21 cellular contexts compared by ENCODE assay signal in genomic region chr1:85315789-85316188, GRCh38. TPM values are rescaled to one million over a fixed set of nuclear protein-coding genes. Genes with fewer than 3 reads are reported as not detected.
A peak's percentile ranks its signal among the peaks of the same experiment; 100 is the strongest.
DNase-seq lines count a peak whose midpoint lies in the region; ATAC-seq, FAIRE-seq and TF ChIP-seq lines count a peak whose summit lies in the region.
"Had no signal": no experiment of that assay in that cellular context is flagged by ENCODE, and none has a peak within 500 bp of the region (broad histone marks: within the 10 kb centered on the region; RNA-seq: fewer than 3 reads in every experiment).

No MANE protein-coding gene starts in this region.

- no peaks in the 10 kb centered on the region for H3K79me2 ChIP-seq in astrocyte (ENCODE audit: insufficient read depth, low read length)

- H3K4me3 ChIP-seq in astrocyte (ENCODE audit: insufficient read depth, low read depth, low read length) (no peak overlapping the region), heart left ventricle (no peak overlapping the region), psoas muscle (no peak overlapping the region), body of pancreas (no peak overlapping the region)
- H3K4me3 ChIP-seq: adrenal gland, GM12878, vagina had no signal

- DNase-seq in NCI-H1417 (lab: John Stamatoyannopoulos, UW), result peak in 2 of 3 experiments; percentile 62 to 90
- no peak for DNase-seq in NCI-H1417 treated with DMSO at 0.1 percent for 48 hours (lab: John Stamatoyannopoulos, UW)
- DNase-seq in astrocyte (ENCODE audit: low read depth), result no peak
- DNase-seq in heart left ventricle, result peak in 4 of 5 donors; percentile 47 to 60 (median 52)
- DNase-seq in psoas muscle, result no peak
- no peak for DNase-seq in OCI-M1 (lab: John Stamatoyannopoulos, UW)
- no peak for DNase-seq in islet precursor cell
- DNase-seq in body of pancreas, result no peak
- DNase-seq: 8988T; activated CD4-positive, alpha-beta T cell treated with anti-CD3 and anti-CD28 coated beads, Interleukin-2, amount 50 U/mL, for 48 hours; activated gamma-delta T cell; adrenal gland; effector CD4-positive, alpha-beta T cell; NCI-H2107; NCI-H510A treated with DMSO at 0.1 percent for 48 hours had no signal

- no peak overlapping the region for H3K9ac ChIP-seq in astrocyte (ENCODE audit: low read length)

- H3K9me3 Mint-ChIP-seq in astrocyte (ENCODE audit: unreplicated experiment), result no peaks in the 10 kb centered on the region
- H3K9me3 Mint-ChIP-seq: T-helper 1 cell treated with Interleukin-12 subunit alpha and Interleukin-12 subunit beta and Interleukin-4 antibody, amounts not matched to agents 30 μg/mL and 1 μg/mL, for 36 hours had no signal

- H3K9me3 ChIP-seq in astrocyte (ENCODE audit: insufficient read depth, low read depth, low read length) (no peaks in the 10 kb centered on the region), heart left ventricle (no peaks in the 10 kb centered on the region), psoas muscle (no peaks in the 10 kb centered on the region), body of pancreas (no peaks in the 10 kb centered on the region)
- H3K9me3 ChIP-seq: adrenal gland, neutrophil, vagina had no signal

- H3K27me3 ChIP-seq in astrocyte (ENCODE audit: insufficient read depth, low read length) (no peaks in the 10 kb centered on the region), heart left ventricle (no peaks in the 10 kb centered on the region), psoas muscle (ENCODE audit: insufficient read depth in 3 of 3, low read length in 2 of 3) (no peaks in the 10 kb centered on the region), body of pancreas (no peaks in the 10 kb centered on the region)
- H3K27me3 ChIP-seq: adrenal gland, vagina had no signal

- peaks cover 7% of the 10 kb centered on the region for H3K36me3 Mint-ChIP-seq in astrocyte (ENCODE audit: low read depth, unreplicated experiment)

- peaks cover 58% of the 10 kb centered on the region for H3K4me1 ChIP-seq in astrocyte (ENCODE audit: insufficient read depth, low read length)
- peaks cover 0 to 53% (median 24%) of the 10 kb centered on the region in 12 donors for H3K4me1 ChIP-seq in heart left ventricle
- H3K4me1 ChIP-seq in psoas muscle, result peaks cover 31% of the 10 kb centered on the region
- no peaks in the 10 kb centered on the region for H3K4me1 ChIP-seq in body of pancreas

- 47 to 56% (median 52%) methylated on average over 8 of the region's 8 CpGs for WGBS in heart left ventricle, 4 donors
- 30 to 46% (median 33%) methylated on average over 8 of the region's 8 CpGs for WGBS in psoas muscle, 3 donors
- WGBS in body of pancreas, 2 donors, result 75 to 79% methylated on average over 8 of the region's 8 CpGs

- H2AFZ ChIP-seq in astrocyte (ENCODE audit: low read depth, low read length), result no peak overlapping the region

- H3K4me2 ChIP-seq in astrocyte (ENCODE audit: low read length), result no peak overlapping the region

- no peaks in the 10 kb centered on the region for H4K20me1 ChIP-seq in astrocyte (ENCODE audit: insufficient read depth, low read length)

- no peak for FAIRE-seq in astrocyte (lab: Jason Lieb, UNC)
- FAIRE-seq: GM12878, GM19239, H54 had no signal

- peak overlapping the region; percentile 63 for H3K27ac Mint-ChIP-seq in astrocyte (ENCODE audit: unreplicated experiment)
- H3K27ac Mint-ChIP-seq: T-helper 1 cell treated with Interleukin-12 subunit alpha and Interleukin-12 subunit beta and Interleukin-4 antibody, amounts not matched to agents 30 μg/mL and 1 μg/mL, for 36 hours had no signal

- no peak for TF ChIP-seq POLR2A in heart left ventricle (IDR thresholded peaks at IDR 0.05)
- TF ChIP-seq POLR2A in body of pancreas (IDR thresholded peaks at IDR 0.05), result no peak

- H3K4me3 Mint-ChIP-seq in astrocyte (ENCODE audit: unreplicated experiment), result no peak overlapping the region
- H3K4me3 Mint-ChIP-seq: T-helper 1 cell treated with Interleukin-12 subunit alpha and Interleukin-12 subunit beta and Interleukin-4 antibody, amounts not matched to agents 30 μg/mL and 1 μg/mL, for 36 hours had no signal

- H3K27ac ChIP-seq in astrocyte (ENCODE audit: low read depth, low read length) (peak overlapping the region; percentile 92), heart left ventricle (peak overlapping the region; percentile 72 to 96 (median 84)), psoas muscle (peak overlapping the region; percentile 89), body of pancreas (no peak overlapping the region)
- H3K27ac ChIP-seq: adrenal gland, neutrophil, vagina had no signal

- no peaks in the 10 kb centered on the region for H3K27me3 Mint-ChIP-seq in astrocyte (ENCODE audit: low read depth, unreplicated experiment)

- ATAC-seq in heart left ventricle (peak; percentile 71 to 86 (median 80)), psoas muscle (peak; percentile 60 to 88 (median 82)), body of pancreas (no peak)
- ATAC-seq: GM12878 had no signal

- TF ChIP-seq CTCF in astrocyte (IDR thresholded peaks at IDR 0.05; ENCODE audit: insufficient read depth, low read depth, low read length), result no peak
- TF ChIP-seq CTCF in heart left ventricle (IDR thresholded peaks at IDR 0.05), result no peak
- no peak for TF ChIP-seq CTCF in psoas muscle (IDR thresholded peaks at IDR 0.05)
- no peak for TF ChIP-seq CTCF in body of pancreas (IDR thresholded peaks at IDR 0.05)

- H3K4me1 Mint-ChIP-seq in astrocyte (ENCODE audit: low read depth, unreplicated experiment), result peaks cover 66% of the 10 kb centered on the region

- H3K36me3 ChIP-seq in astrocyte (ENCODE audit: insufficient read depth, low read length) (peaks cover 4% of the 10 kb centered on the region), heart left ventricle (peaks cover 0 to 7% (median 0%) of the 10 kb centered on the region in 9 donors), psoas muscle (ENCODE audit: insufficient read depth in 1 of 2, low read depth in 1 of 2) (no peaks in the 10 kb centered on the region), body of pancreas (replicated peaks in 1 of 2; ENCODE audit: insufficient read depth in 1 of 2, low read depth in 2 of 2) (no peaks in the 10 kb centered on the region)
- H3K36me3 ChIP-seq: adrenal gland, neutrophil, vagina had no signal

- intact Hi-C loops in heart left ventricle (cut with DNase I) (loop anchor here in 2 of 10 donors (2.0 kb wide), 2 partner anchors 185 to 265 kb away; partner anchors contain the start of gene CCN1 (in 1 of the 2)), psoas muscle (cut with DNase I) (no loop called here), body of pancreas (cut with DNase I) (no loop called here)

RNA-seq across cellular contexts. Expression of gene BCL10, which starts 39.4 kb away (rescaled TPM):
- total RNA-seq in astrocyte (36.4 and 38.4 TPM in 2 replicates), heart left ventricle (10 to 100 TPM in 4 of 9 donors, 1 to 10 TPM in 5; 6.9 to 20.4 (median 8.7) TPM), psoas muscle (10 to 100 TPM in 1 of 4 donors, 1 to 10 TPM in 3; 4.2 to 10.9 (median 8.7) TPM), body of pancreas (1 to 10 TPM; 4.9 to 9.3 TPM)
- polyA plus RNA-seq in heart left ventricle (1 to 10 TPM; 3.4 to 5.9 TPM), psoas muscle (1 to 10 TPM; 2.9 to 8.9 (median 5.2) TPM)

RNA-seq across cellular contexts. Expression of gene C1orf52, which starts 56.3 kb away (rescaled TPM):
- 42.4 and 44.5 TPM in 2 replicates for total RNA-seq in astrocyte
- total RNA-seq in heart left ventricle, result 10 to 100 TPM; 11.4 to 23.2 (median 17.0) TPM
- 10 to 100 TPM; 16.5 to 22.6 TPM for polyA plus RNA-seq in heart left ventricle
- 10 to 100 TPM; 10.2 to 20.7 (median 13.1) TPM for total RNA-seq in psoas muscle
- polyA plus RNA-seq in psoas muscle, result 10 to 100 TPM; 13.3 to 28.8 (median 20.7) TPM
- total RNA-seq in body of pancreas, result 10 to 100 TPM in 1 of 2 donors, 1 to 10 TPM in 1; 6.6 to 20.2 TPM

Comparison
In these comparisons a context has a peak if more than half of its experiments do, and no peak if none do; other contexts are left out.
1. DNase-seq: peak in NCI-H1417 (2 of 3) and heart left ventricle (4 of 5); none in NCI-H1417 treated with DMSO at 0.1 percent for 48 hours (single experiment), astrocyte (single experiment), psoas muscle (0 of 2), OCI-M1 (single experiment), islet precursor cell (single experiment) and body of pancreas (0 of 4).
2. H3K27ac ChIP-seq: peak in astrocyte (single experiment), heart left ventricle (12 of 12) and psoas muscle (single experiment); none in body of pancreas (0 of 4).